17 cellular contexts compared by ENCODE assay signal in the genomic region with DNA sequence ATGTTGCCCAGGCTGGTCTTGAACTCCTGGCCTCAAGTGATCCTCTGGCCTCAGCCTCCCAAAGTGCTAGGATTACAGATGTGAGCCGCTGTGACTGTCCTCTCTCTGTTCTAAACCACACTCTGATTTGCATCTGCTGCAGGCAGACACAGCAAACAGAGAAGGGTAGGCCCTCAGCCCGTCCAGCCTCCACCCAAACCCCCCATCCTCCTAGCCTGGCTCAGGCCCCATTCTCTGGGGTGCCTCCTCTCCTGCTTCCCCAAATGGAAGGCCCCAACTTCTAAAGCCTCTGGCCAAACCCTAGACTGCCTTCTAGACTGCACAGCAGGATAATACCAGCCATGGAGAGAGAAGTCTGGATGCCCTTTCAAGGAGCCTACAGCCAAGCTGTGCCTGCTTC. TPM values are rescaled to one million over a fixed set of nuclear protein-coding genes. Genes with fewer than 3 reads are reported as not detected.
DNase-seq lines count a peak whose midpoint lies in the region; ATAC-seq and TF ChIP-seq lines count a peak whose summit lies in the region.
"Had no signal": no experiment of that assay in that cellular context is flagged by ENCODE, and none has a peak within 500 bp of the region (broad histone marks: within the 10 kb centered on the region; RNA-seq: fewer than 3 reads in every experiment).

No MANE protein-coding gene starts in this region.

- H4K20me1 ChIP-seq in BLaER1: no peaks in the 10 kb centered on the region
- H4K20me1 ChIP-seq in HCT116 (ENCODE audit: insufficient read depth): no peaks in the 10 kb centered on the region
- no peaks in the 10 kb centered on the region for H4K20me1 ChIP-seq in mammary epithelial cell (ENCODE audit: insufficient read depth, low read length)

- RAD21 ChIA-PET in HCT116 (lab: Charles Lee; ENCODE audit: low non-redundant PET in 1 of 2, low total read pairs in 2 of 2, uncharacterized antibody in 2 of 2, unreplicated experiment in 2 of 2): interaction anchor here (1.0 to 1.7 kb wide), 3 partner anchors 32 to 180 kb away, joined by 3 to 4 read pairs (median 3); no protein-coding TSS in a partner anchor

- H3K4me1 ChIP-seq in BLaER1 (peaks cover 36% of the 10 kb centered on the region), HCT116 (ENCODE audit: control insufficient read depth in 1 of 2, insufficient read depth in 2 of 2, low read length in 2 of 2) (peaks cover 0 to 18% of the 10 kb centered on the region in 2 experiments; a peak in 2 of 4 replicates), mammary epithelial cell (ENCODE audit: insufficient read depth, low read length) (peaks cover 30% of the 10 kb centered on the region)

- no peak for TF ChIP-seq CTCF in HCT116 (IDR thresholded peaks at IDR 0.05 in 2 of 3, conservative IDR thresholded peaks at IDR 0.05 in 1 of 3; ENCODE audit: borderline replicate concordance in 1 of 3, insufficient read depth in 1 of 3, low read depth in 2 of 3, low read length in 2 of 3)
- no peak for TF ChIP-seq CTCF in mammary epithelial cell (conservative IDR thresholded peaks at IDR 0.05 in 1 of 2, IDR thresholded peaks at IDR 0.05 in 1 of 2; ENCODE audit: extremely low read depth in 1 of 2, insufficient read depth in 1 of 2, low read depth in 1 of 2, low read length in 2 of 2)
- no peak for TF ChIP-seq CTCF in CD14-positive monocyte (IDR thresholded peaks at IDR 0.05)

- H3K4me2 ChIP-seq in BLaER1 (peak overlapping the region; percentile 72), HCT116 (ENCODE audit: low read length) (no peak overlapping the region), mammary epithelial cell (ENCODE audit: insufficient read depth, low read depth, low read length) (no peak overlapping the region)

- no TSS peak for BruUV-seq in HCT116 (replicated peaks; lab: Mats Ljungman, UMichigan)
- no TSS peak for BruUV-seq in mammary epithelial cell (replicated peaks; lab: Mats Ljungman, UMichigan)

- peaks cover 16% of the 10 kb centered on the region for H3K4me1 Mint-ChIP-seq in CD14-positive monocyte
- H3K4me1 Mint-ChIP-seq: activated naive CD4-positive, alpha-beta T cell treated with anti-CD3 and anti-CD28 coated beads, Interleukin-2, amount 50 U/mL, for 24 hours had no signal

- H3K27ac ChIP-seq in BLaER1 (no peak overlapping the region; the same call in 1 of the 2 replicates), HCT116 (ENCODE audit: low read depth, low read length) (no peak overlapping the region), mammary epithelial cell (ENCODE audit: insufficient read depth, low read depth, low read length) (no peak overlapping the region)
- H3K27ac ChIP-seq: gastrocnemius medialis, neutrophil, thyroid gland, WERI-Rb-1 had no signal

- intact Hi-C loops in HCT116 (cut with micrococcal nuclease) (no loop called here), mammary epithelial cell (cut with micrococcal nuclease) (no loop called here), posterior vena cava (cut with DNase I) (loop anchor here (5.0 to 10.0 kb wide), 3 partner anchors 103 to 215 kb away; a partner anchor contains a TSS), CD14-positive monocyte (cut with micrococcal nuclease) (loop anchor here in 1 of 2 donors (2.0 kb wide), 1 partner anchor 179 kb away; no protein-coding TSS in a partner anchor)

- CTCF ChIA-PET in HCT116 (lab: Charles Lee): interaction anchor here (1.0 to 5.1 kb wide), 7 partner anchors 9 to 210 kb away, joined by 3 to 63 read pairs (median 6); no protein-coding TSS in a partner anchor
- CTCF ChIA-PET in mammary epithelial cell (lab: Charles Lee; ENCODE audit: low non-redundant PET): no interaction called here

- ATAC-seq in HCT116 (no peak), HG03571 (IDR thresholded peaks at IDR 0.05; ENCODE audit: unreplicated experiment) (no peak)

- no peaks in the 10 kb centered on the region for H3K9me2 ChIP-seq in HCT116 (ENCODE audit: insufficient read depth)

- no peak for TF ChIP-seq RAD21 in HCT116 (IDR thresholded peaks at IDR 0.05; ENCODE audit: low read depth)

- no peak overlapping the region for H3K27ac Mint-ChIP-seq in CD14-positive monocyte
- H3K27ac Mint-ChIP-seq: activated naive CD4-positive, alpha-beta T cell treated with anti-CD3 and anti-CD28 coated beads, Interleukin-2, amount 50 U/mL, for 24 hours; dendritic cell treated with granulocyte-macrophage colony-stimulating factor and Interleukin-4, amounts not matched to agents 40 ng/mL and 50 ng/mL, for 4 days; memory B cell; stimulated activated naive CD8-positive, alpha-beta T cell treated with anti-CD3 and anti-CD28 coated beads, Interleukin-15, amount 100 ng/mL, for 72 hours; T-helper 2 cell treated with Interferon-gamma antibody and Interleukin-4, amounts not matched to agents 5 μg/mL and 100 μg/mL, for 36 hours had no signal

- H3K4me3 Mint-ChIP-seq in CD14-positive monocyte: no peak overlapping the region
- H3K4me3 Mint-ChIP-seq: activated naive CD4-positive, alpha-beta T cell treated with anti-CD3 and anti-CD28 coated beads, Interleukin-2, amount 50 U/mL, for 24 hours; dendritic cell treated with granulocyte-macrophage colony-stimulating factor and Interleukin-4, amounts not matched to agents 40 ng/mL and 50 ng/mL, for 4 days; stimulated activated naive CD8-positive, alpha-beta T cell treated with anti-CD3 and anti-CD28 coated beads, Interleukin-15, amount 100 ng/mL, for 72 hours; T-helper 2 cell treated with Interferon-gamma antibody and Interleukin-4, amounts not matched to agents 5 μg/mL and 100 μg/mL, for 36 hours had no signal

- peaks cover 23 to 34% (median 25%) of the 10 kb centered on the region in 3 donors for H3K27me3 Mint-ChIP-seq in CD14-positive monocyte (ENCODE audit: low read depth in 3 of 3)

- H3K27me3 ChIP-seq in BLaER1 (peaks cover 10% of the 10 kb centered on the region; the same call in 1 of the 2 replicates), HCT116 (ENCODE audit: insufficient read depth, low read length) (no peaks in the 10 kb centered on the region), mammary epithelial cell (ENCODE audit: insufficient read depth, low read length) (no peaks in the 10 kb centered on the region)
- H3K27me3 ChIP-seq: gastrocnemius medialis, thyroid gland had no signal

- in situ Hi-C loops in mammary epithelial cell (cut with MboI; ENCODE audit: low sequenced_read_pairs in 2 of 2): no loop called here

- peak overlapping the region; percentile 9; the same call in 1 of the 2 replicates for H3K9ac ChIP-seq in BLaER1
- no peak overlapping the region for H3K9ac ChIP-seq in HCT116 (ENCODE audit: low read length)
- no peak overlapping the region for H3K9ac ChIP-seq in mammary epithelial cell (ENCODE audit: insufficient read depth, low read length)

- dilution Hi-C loops in mammary epithelial cell (cut with HindIII; ENCODE audit: low sequenced_read_pairs): no loop called here

- H3K4me3 ChIP-seq in BLaER1 (no peak overlapping the region), HCT116 (replicated peaks in 1 of 2; ENCODE audit: low read depth in 1 of 2, low read length in 2 of 2) (no peak overlapping the region), mammary epithelial cell (replicated peaks in 1 of 3; ENCODE audit: insufficient read depth in 1 of 3, low read depth in 2 of 3, low read length in 3 of 3) (no peak overlapping the region)
- H3K4me3 ChIP-seq: gastrocnemius medialis, thyroid gland had no signal

- WGBS in mammary epithelial cell (ENCODE audit: low coverage, missing lambda C conversion rate): 86% methylated on average over 1 of the region's 2 CpGs

- H2AFZ ChIP-seq in HCT116 (ENCODE audit: low read depth, low read length, poor library complexity, severe bottlenecking): peak overlapping the region; percentile 89
- peak overlapping the region; percentile 69 for H2AFZ ChIP-seq in mammary epithelial cell (ENCODE audit: low read depth, low read length)

- H3K79me2 ChIP-seq in HCT116 (ENCODE audit: insufficient read depth, low read length): no peaks in the 10 kb centered on the region
- H3K79me2 ChIP-seq in mammary epithelial cell (ENCODE audit: insufficient read depth, low read length): no peaks in the 10 kb centered on the region

- no peak for TF ChIP-seq POLR2A in HCT116 (IDR thresholded peaks at IDR 0.05; ENCODE audit: borderline replicate concordance, extremely low read depth, insufficient read depth, insufficient read length)

- H3K9me3 ChIP-seq in BLaER1: no peaks in the 10 kb centered on the region
- no peaks in the 10 kb centered on the region for H3K9me3 ChIP-seq in HCT116 (ENCODE audit: control insufficient read depth in 1 of 2, insufficient read depth in 1 of 2, low read depth in 1 of 2, low read length in 2 of 2)
- H3K9me3 ChIP-seq in mammary epithelial cell (replicated peaks; ENCODE audit: insufficient read depth, low read length): no peaks in the 10 kb centered on the region
- H3K9me3 ChIP-seq: gastrocnemius medialis, neutrophil, thyroid gland had no signal

- DNase-seq in HCT116 (ENCODE audit: low read depth, low spot score) (no peak), mammary epithelial cell (no peak), posterior vena cava (ENCODE audit: low spot score) (peak; percentile 56), LoVo (ENCODE audit: low spot score) (no peak), CD14-positive monocyte (ENCODE audit: low spot score) (no peak)
- DNase-seq: NCI-H2107 had no signal

- H3K9me3 Mint-ChIP-seq in CD14-positive monocyte: peaks cover 0 to 3% (median 0%) of the 10 kb centered on the region in 7 donors
- H3K9me3 Mint-ChIP-seq: activated naive CD4-positive, alpha-beta T cell treated with anti-CD3 and anti-CD28 coated beads, Interleukin-2, amount 50 U/mL, for 24 hours; dendritic cell treated with granulocyte-macrophage colony-stimulating factor and Interleukin-4, amounts not matched to agents 40 ng/mL and 50 ng/mL, for 4 days; memory B cell; stimulated activated naive CD8-positive, alpha-beta T cell treated with anti-CD3 and anti-CD28 coated beads, Interleukin-15, amount 100 ng/mL, for 72 hours; T-helper 2 cell treated with Interferon-gamma antibody and Interleukin-4, amounts not matched to agents 5 μg/mL and 100 μg/mL, for 36 hours had no signal

- H3K36me3 ChIP-seq in BLaER1 (peaks cover 4% of the 10 kb centered on the region; the same call in 1 of the 2 replicates), HCT116 (ENCODE audit: control insufficient read depth in 1 of 2, insufficient read depth in 2 of 2, low read length in 2 of 2) (no peaks in the 10 kb centered on the region), mammary epithelial cell (ENCODE audit: insufficient read depth, low read length) (no peaks in the 10 kb centered on the region)
- H3K36me3 ChIP-seq: gastrocnemius medialis, neutrophil, thyroid gland, WERI-Rb-1 had no signal

- POLR2A ChIA-PET in HCT116 (lab: Charles Lee): interaction anchor here (1.0 kb wide), 1 partner anchor 97 kb away, joined by 3 read pairs; no protein-coding TSS in a partner anchor

- peaks cover 0 to 3% of the 10 kb centered on the region in 2 donors for H3K36me3 Mint-ChIP-seq in CD14-positive monocyte
- H3K36me3 Mint-ChIP-seq: activated naive CD4-positive, alpha-beta T cell treated with anti-CD3 and anti-CD28 coated beads, Interleukin-2, amount 50 U/mL, for 24 hours; memory B cell had no signal

RNA-seq across cellular contexts. Expression of a gene that starts 4.1 kb away (rescaled TPM):
- total RNA-seq in HCT116 (2021; ENCODE audit: unreplicated experiment): not detected
- polyA plus RNA-seq in HCT116 (2012): 0.40 and 0.51 TPM in 2 replicates
- total RNA-seq in mammary epithelial cell: under 1 TPM in 1 of 2 donors, not detected in 1; 0.83 TPM
- polyA plus RNA-seq in mammary epithelial cell: not detected
- not detected for polyA minus RNA-seq in mammary epithelial cell
- 1 to 10 TPM in 1 of 2 donors, under 1 TPM in 1; 0.51 to 1.7 TPM for total RNA-seq in posterior vena cava
- polyA plus RNA-seq in CD14-positive monocyte: under 1 TPM; 0.18 to 0.33 TPM
- total RNA-seq: gastrocnemius medialis had no signal

RNA-seq across cellular contexts. Expression of a gene that starts 20.2 kb away (rescaled TPM):
- total RNA-seq in HCT116 (2021; ENCODE audit: unreplicated experiment) (150 TPM), mammary epithelial cell (100 to 1,000 TPM in 1 of 2 donors, 10 to 100 TPM in 1; 85.4 to 106 TPM), posterior vena cava (10 to 100 TPM; 65.2 to 71.9 TPM)
- 98.2 and 101 TPM in 2 replicates for polyA plus RNA-seq in HCT116 (2012)
- polyA plus RNA-seq in mammary epithelial cell (105 TPM), CD14-positive monocyte (100 to 1,000 TPM; 104 to 144 TPM)
- polyA minus RNA-seq in mammary epithelial cell: 485 TPM

RNA-seq across cellular contexts. Expression of a gene that starts 28.2 kb away (rescaled TPM):
- 76.4 TPM for total RNA-seq in HCT116 (2021; ENCODE audit: unreplicated experiment)
- polyA plus RNA-seq in HCT116 (2012): 34.8 and 38.1 TPM in 2 replicates
- total RNA-seq in mammary epithelial cell: 10 to 100 TPM in 1 of 2 donors, under 1 TPM in 1; under 0.01 to 25.2 TPM
- 20.9 TPM for polyA plus RNA-seq in mammary epithelial cell
- 28.8 TPM for polyA minus RNA-seq in mammary epithelial cell
- under 1 TPM; 0.10 to 0.65 TPM for total RNA-seq in posterior vena cava
- polyA plus RNA-seq in CD14-positive monocyte: not detected

RNA-seq across cellular contexts. Expression of a gene that starts 48.7 kb away (rescaled TPM):
- total RNA-seq in HCT116 (2021; ENCODE audit: unreplicated experiment) (3.5 TPM), mammary epithelial cell (under 1 TPM in 1 of 2 donors, not detected in 1; 0.54 TPM), posterior vena cava (under 1 TPM; 0.19 to 0.42 TPM)
- 3.6 and 4.2 TPM in 2 replicates for polyA plus RNA-seq in HCT116 (2012)
- polyA plus RNA-seq in mammary epithelial cell (1.9 TPM), CD14-positive monocyte (not detected)
- polyA minus RNA-seq in mammary epithelial cell: not detected
- total RNA-seq: gastrocnemius medialis had no signal

Comparison
In these comparisons a context has a peak if more than half of its experiments do, and no peak if none do; other contexts are left out.
1. intact Hi-C loops: an anchor here in posterior vena cava (5.0 to 10.0 kb wide); none called in HCT116 and mammary epithelial cell.